In genomic region chr5:38265546-38266179, GRCh38 we compare ENCODE assay signal across 8 cellular contexts. TPM values are rescaled to one million over a fixed set of nuclear protein-coding genes. Genes with fewer than 3 reads are reported as not detected.
DNase-seq lines count a peak whose midpoint lies in the region; ATAC-seq and TF ChIP-seq lines count a peak whose summit lies in the region.

No MANE protein-coding gene starts in this region.

- DNase-seq in CD1c-positive myeloid dendritic cell (ENCODE audit: extremely low spot score) = peak; percentile 39
- DNase-seq in NCI-H524 treated with DMSO at 0.1 percent for 48 hours (lab: John Stamatoyannopoulos, UW) = peak; percentile 34
- DNase-seq in activated T-cell treated with anti-CD3 and anti-CD28 coated beads, Interleukin-2, amount 50 U/mL, for 24 hours = peak; percentile 51
- DNase-seq in posterior cingulate gyrus = peak in 8 of 10 donors; percentile 28 to 92 (median 70)

- H3K27ac Mint-ChIP-seq in activated T-cell treated with anti-CD3 and anti-CD28 coated beads, Interleukin-2, amount 50 U/mL, for 24 hours = no peak overlapping the region
- H3K27ac Mint-ChIP-seq in stimulated activated memory B cell treated with anti-CD40 and anti-IgM and Interleukin-4, amounts not matched to agents 10 μg/mL and 1 μg/mL and 100 μg/mL, for 72 hours = no peak overlapping the region

- no peak overlapping the region for H3K4me3 Mint-ChIP-seq in activated T-cell treated with anti-CD3 and anti-CD28 coated beads, Interleukin-2, amount 50 U/mL, for 24 hours
- no peak overlapping the region for H3K4me3 Mint-ChIP-seq in stimulated activated memory B cell treated with anti-CD40 and anti-IgM and Interleukin-4, amounts not matched to agents 10 μg/mL and 1 μg/mL and 100 μg/mL, for 72 hours

- peak; percentile 39 to 74 (median 52) for TF ChIP-seq CTCF in gastroesophageal sphincter (IDR thresholded peaks at IDR 0.05)

- no peaks in the 10 kb centered on the region for H3K36me3 ChIP-seq in gastroesophageal sphincter

- 40 to 57% methylated on average over 6 to 7 of the region's 13 CpGs for WGBS in gastroesophageal sphincter (ENCODE audit: low coverage in 1 of 2), 2 donors

- ATAC-seq in GM18861 (IDR thresholded peaks at IDR 0.05; ENCODE audit: unreplicated experiment) = peak; percentile 69
- peak; percentile 84 for ATAC-seq in HG03066 (IDR thresholded peaks at IDR 0.05; ENCODE audit: low read depth, unreplicated experiment)
- ATAC-seq in gastroesophageal sphincter = peak; percentile 63
- no peak for ATAC-seq in stimulated activated memory B cell treated with anti-CD40 and anti-IgM and Interleukin-4, amounts not matched to agents 10 μg/mL and 1 μg/mL and 100 μg/mL, for 72 hours

- no peaks in the 10 kb centered on the region for H3K4me1 ChIP-seq in gastroesophageal sphincter

- no peak for TF ChIP-seq EP300 in gastroesophageal sphincter (IDR thresholded peaks at IDR 0.05)

- no peaks in the 10 kb centered on the region for H3K9me3 Mint-ChIP-seq in activated T-cell treated with anti-CD3 and anti-CD28 coated beads, Interleukin-2, amount 50 U/mL, for 24 hours
- H3K9me3 Mint-ChIP-seq in stimulated activated memory B cell treated with anti-CD40 and anti-IgM and Interleukin-4, amounts not matched to agents 10 μg/mL and 1 μg/mL and 100 μg/mL, for 72 hours = no peaks in the 10 kb centered on the region

- H3K4me1 Mint-ChIP-seq in activated T-cell treated with anti-CD3 and anti-CD28 coated beads, Interleukin-2, amount 50 U/mL, for 24 hours (ENCODE audit: low read depth) = no peaks in the 10 kb centered on the region
- no peaks in the 10 kb centered on the region for H3K4me1 Mint-ChIP-seq in stimulated activated memory B cell treated with anti-CD40 and anti-IgM and Interleukin-4, amounts not matched to agents 10 μg/mL and 1 μg/mL and 100 μg/mL, for 72 hours

- H3K4me3 ChIP-seq in gastroesophageal sphincter = no peak overlapping the region

- intact Hi-C loops in posterior cingulate gyrus (cut with DNase I) = no loop called here

- H3K27me3 ChIP-seq in gastroesophageal sphincter = peaks cover 53% of the 10 kb centered on the region

- TF ChIP-seq POLR2A in gastroesophageal sphincter (IDR thresholded peaks at IDR 0.05) = no peak

- peaks cover 76% of the 10 kb centered on the region for H3K27me3 Mint-ChIP-seq in activated T-cell treated with anti-CD3 and anti-CD28 coated beads, Interleukin-2, amount 50 U/mL, for 24 hours
- H3K27me3 Mint-ChIP-seq in stimulated activated memory B cell treated with anti-CD40 and anti-IgM and Interleukin-4, amounts not matched to agents 10 μg/mL and 1 μg/mL and 100 μg/mL, for 72 hours = peaks cover 33% of the 10 kb centered on the region

- H3K36me3 Mint-ChIP-seq in activated T-cell treated with anti-CD3 and anti-CD28 coated beads, Interleukin-2, amount 50 U/mL, for 24 hours (ENCODE audit: low read depth) = no peaks in the 10 kb centered on the region
- H3K36me3 Mint-ChIP-seq in stimulated activated memory B cell treated with anti-CD40 and anti-IgM and Interleukin-4, amounts not matched to agents 10 μg/mL and 1 μg/mL and 100 μg/mL, for 72 hours = no peaks in the 10 kb centered on the region

- no peak overlapping the region for H3K27ac ChIP-seq in gastroesophageal sphincter

- H3K9me3 ChIP-seq in gastroesophageal sphincter = no peaks in the 10 kb centered on the region

RNA-seq across cellular contexts. Expression of gene EGFLAM, which starts 7.3 kb away (rescaled TPM):
- 1 to 10 TPM; 4.8 to 8.3 (median 7.7) TPM for total RNA-seq in gastroesophageal sphincter
